Comparison of ENCODE assay signal across 11 cellular contexts in genomic region chr11:88507771-88508557, GRCh38.
DNase-seq lines count a peak whose midpoint lies in the region; ATAC-seq, FAIRE-seq and TF ChIP-seq lines count a peak whose summit lies in the region.
"Had no signal": no experiment of that assay in that cellular context is flagged by ENCODE, and none has a peak within 500 bp of the region (broad histone marks: within the 10 kb centered on the region; RNA-seq: fewer than 3 reads in every experiment).

No MANE protein-coding gene starts in this region.

- peaks cover 15% of the 10 kb centered on the region for H3K4me1 Mint-ChIP-seq in CD4-positive, alpha-beta T cell (ENCODE audit: low read depth)
- no peaks in the 10 kb centered on the region for H3K4me1 Mint-ChIP-seq in nephron progenitor cell

- no peaks in the 10 kb centered on the region for H3K9me3 Mint-ChIP-seq in CD4-positive, alpha-beta T cell
- H3K9me3 Mint-ChIP-seq in nephron progenitor cell: peaks cover 4% of the 10 kb centered on the region
- H3K9me3 Mint-ChIP-seq: activated naive CD4-positive, alpha-beta T cell treated with anti-CD3 and anti-CD28 coated beads, Interleukin-2, amount 50 U/mL, for 72 hours had no signal

- H3K56ac ChIP-seq in H1 (replicated peaks; ENCODE audit: insufficient read length, low read depth, low read length): no peak overlapping the region

- peak; percentile 42 for FAIRE-seq in H1 (lab: Jason Lieb, UNC)

- H3K23ac ChIP-seq in H1 (ENCODE audit: insufficient read length): no peak overlapping the region

- POLR2A ChIA-PET in CD4-positive, alpha-beta T cell (lab: Charles Lee): no interaction called here
- POLR2A ChIA-PET in H1 (lab: Charles Lee; ENCODE audit: partially characterized antibody): interaction anchor here (1.3 to 1.4 kb wide), 3 partner anchors 19 to 199 kb away, joined by 3 to 7 read pairs (median 3); no protein-coding TSS in a partner anchor

- no peak overlapping the region for H3K27ac ChIP-seq in CD4-positive, alpha-beta T cell (ENCODE audit: low read depth, low read length)
- H3K27ac ChIP-seq in HUES48 (ENCODE audit: low read depth, low read length): no peak overlapping the region
- H3K27ac ChIP-seq in H1 (ENCODE audit: low read depth, low read length): no peak overlapping the region

- no peak overlapping the region for H2BK5ac ChIP-seq in H1 (ENCODE audit: low read depth, low read length)

- no peaks in the 10 kb centered on the region for H4K20me1 ChIP-seq in H1 (replicated peaks in 1 of 2; ENCODE audit: control insufficient read depth in 1 of 2, insufficient read depth in 2 of 2, low read length in 2 of 2)

- H3K9me3 ChIP-seq in CD4-positive, alpha-beta T cell (ENCODE audit: control insufficient read depth, low read length): no peaks in the 10 kb centered on the region
- H3K9me3 ChIP-seq in HUES48 (ENCODE audit: control insufficient read depth, insufficient read depth, low read length): no peaks in the 10 kb centered on the region
- no peaks in the 10 kb centered on the region for H3K9me3 ChIP-seq in H1 (ENCODE audit: insufficient read depth in 2 of 2, low read depth in 1 of 2, low read length in 1 of 2)

- H2BK12ac ChIP-seq in H1 (ENCODE audit: low read depth, low read length): peak overlapping the region; percentile 44; the same call in 1 of the 2 replicates

- no peak overlapping the region for H3K27ac Mint-ChIP-seq in CD4-positive, alpha-beta T cell
- H3K27ac Mint-ChIP-seq in nephron progenitor cell: no peak overlapping the region
- H3K27ac Mint-ChIP-seq: activated naive CD4-positive, alpha-beta T cell treated with anti-CD3 and anti-CD28 coated beads, Interleukin-2, amount 50 U/mL, for 72 hours had no signal

- H2BK120ac ChIP-seq in H1 (replicated peaks; ENCODE audit: low read depth, low read length): no peak overlapping the region

- H4K8ac ChIP-seq in H1 (ENCODE audit: extremely low read depth, insufficient read depth, low read length): peak overlapping the region; percentile 93

- no peak overlapping the region for H4K5ac ChIP-seq in H1 (ENCODE audit: insufficient read length, low read depth, low read length)

- CTCF ChIA-PET in CD4-positive, alpha-beta T cell (lab: Charles Lee): no interaction called here
- CTCF ChIA-PET in H1 (lab: Charles Lee; ENCODE audit: partially characterized antibody): interaction anchor here (0.8 to 2.0 kb wide), 4 partner anchors 18 to 37 kb away, joined by 3 to 6 read pairs (median 3); no protein-coding TSS in a partner anchor

- H3K4me2 ChIP-seq in H1 (ENCODE audit: insufficient read depth in 1 of 2, low read depth in 2 of 2, low read length in 2 of 2): peak overlapping the region; percentile 80 to 96

- H3K9ac ChIP-seq in HUES48 (ENCODE audit: low read depth, low read length) (0 out of 2 replicates have a peak overlapping the region, but pooled peaks have one; percentile 52), H1 (replicated peaks in 1 of 4; ENCODE audit: extremely low read depth in 1 of 4, low read depth in 3 of 4, low read length in 3 of 4) (peak overlapping the region in 1 of 4 experiments; percentile 52; a peak in 2 of 7 replicates)

- TF ChIP-seq RAD21 in H1 (IDR thresholded peaks at IDR 0.05 in 1 of 2, conservative IDR thresholded peaks at IDR 0.05 in 1 of 2; ENCODE audit: low read depth in 2 of 2, low read length in 2 of 2): no peak

- H2BK15ac ChIP-seq in H1 (ENCODE audit: low read length): no peak overlapping the region

- no peaks in the 10 kb centered on the region for H3K36me3 ChIP-seq in HUES48 (ENCODE audit: control insufficient read depth, insufficient read depth, low read length)
- no peaks in the 10 kb centered on the region for H3K36me3 ChIP-seq in H1 (ENCODE audit: control insufficient read depth in 2 of 4, insufficient read depth in 4 of 4, low read length in 3 of 4)

- H3K23me2 ChIP-seq in H1 (ENCODE audit: low read depth, low read length): peaks cover 9% of the 10 kb centered on the region; the same call in 1 of the 2 replicates

- no peak for ATAC-seq in CD4-positive, alpha-beta T cell (ENCODE audit: poor library complexity)

- H2AFZ ChIP-seq in H1 (ENCODE audit: low read length): peak overlapping the region; percentile 17; the same call in 1 of the 2 replicates

- H3K79me2 ChIP-seq in H1 (ENCODE audit: control insufficient read depth in 1 of 2, insufficient read depth in 2 of 2, low read length in 2 of 2): no peaks in the 10 kb centered on the region

- H3K14ac ChIP-seq in H1 (ENCODE audit: insufficient read length): no peak overlapping the region

- H3K4me1 ChIP-seq in HUES48 (ENCODE audit: control insufficient read depth, insufficient read depth, low read length) (peaks cover 40% of the 10 kb centered on the region), H1 (replicated peaks in 1 of 4; ENCODE audit: control insufficient read depth in 3 of 4, insufficient read depth in 4 of 4, low read length in 3 of 4) (peaks cover 0 to 6% (median 2%) of the 10 kb centered on the region in 4 experiments; a peak in 5 of 7 replicates)

- H3K36me3 Mint-ChIP-seq in CD4-positive, alpha-beta T cell (ENCODE audit: low read depth): no peaks in the 10 kb centered on the region
- no peaks in the 10 kb centered on the region for H3K36me3 Mint-ChIP-seq in nephron progenitor cell (ENCODE audit: low read depth)

- H4K91ac ChIP-seq in H1 (replicated peaks; ENCODE audit: insufficient read length, low read length): peak overlapping the region; percentile 20

- no peak overlapping the region for H3K4ac ChIP-seq in H1 (replicated peaks; ENCODE audit: insufficient read length, low read depth, low read length)

- H3K27me3 ChIP-seq in CD4-positive, alpha-beta T cell (ENCODE audit: control insufficient read depth, insufficient read depth, low read length): peaks cover 57% of the 10 kb centered on the region
- peaks cover 41% of the 10 kb centered on the region for H3K27me3 ChIP-seq in HUES48 (ENCODE audit: control insufficient read depth, insufficient read depth, low read length)
- H3K27me3 ChIP-seq in H1 (replicated peaks in 1 of 4; ENCODE audit: control insufficient read depth in 3 of 4, extremely low read depth in 1 of 4, insufficient read depth in 3 of 4, low read length in 3 of 4): peaks cover 0 to 35% (median 18%) of the 10 kb centered on the region in 4 experiments; a peak in 6 of 7 replicates

- H3K27me3 Mint-ChIP-seq in CD4-positive, alpha-beta T cell: peaks cover 68% of the 10 kb centered on the region
- H3K27me3 Mint-ChIP-seq in nephron progenitor cell (ENCODE audit: low read depth, poor library complexity): peaks cover 56% of the 10 kb centered on the region

- H3K4me3 Mint-ChIP-seq in CD4-positive, alpha-beta T cell: peak overlapping the region; percentile 83
- peak overlapping the region; percentile 81 for H3K4me3 Mint-ChIP-seq in nephron progenitor cell

- H3K79me1 ChIP-seq in H1 (ENCODE audit: low read depth, low read length): no peaks in the 10 kb centered on the region

- TF ChIP-seq POLR2A in H1 (IDR thresholded peaks at IDR 0.05; ENCODE audit: control extremely low read depth in 1 of 2, low read depth in 2 of 2, low read length in 2 of 2): no peak

- H3K4me3 ChIP-seq in HUES48 (ENCODE audit: low read depth, low read length): peak overlapping the region; percentile 73
- peak overlapping the region; percentile 37 to 67 (median 54) for H3K4me3 ChIP-seq in H1 (ENCODE audit: extremely low read depth in 1 of 4, insufficient read depth in 2 of 4, low read depth in 3 of 4, low read length in 4 of 4)

- H2BK20ac ChIP-seq in H1 (ENCODE audit: low read length): no peak overlapping the region

- no peak overlapping the region for H2AK5ac ChIP-seq in H1 (ENCODE audit: low read depth, low read length)

- WGBS in H1 (ENCODE audit: extremely low coverage in 1 of 2, insufficient coverage in 1 of 2, insufficient read length in 1 of 2, insufficient replicate concordance in 2 of 2, low coverage in 1 of 2, low lambda C conversion rate in 2 of 2, missing lambda C conversion rate in 1 of 2), 2 experiments: 29% methylated on average over 19 of the region's 19 CpGs; no CpG with 5 or more reads in 1 of the 2 experiments

- TF ChIP-seq EP300 in H1 (IDR thresholded peaks at IDR 0.05; ENCODE audit: borderline replicate concordance in 1 of 2, low read depth in 2 of 2, low read length in 2 of 2): no peak

- DNase-seq in CD4-positive, alpha-beta T cell: no peak
- DNase-seq in H1 (ENCODE audit: low read depth in 1 of 2, low spot score in 2 of 2) (no peak), nephron progenitor cell (no peak), DMS153 treated with DMSO at 0.1 percent for 48 hours (lab: John Stamatoyannopoulos, UW; ENCODE audit: unreplicated experiment) (no peak), SW 1271 (lab: John Stamatoyannopoulos, UW) (no peak), amygdala (lab: John Stamatoyannopoulos, UW) (no peak)
- no peak for DNase-seq in activated effector memory CD4-positive, alpha-beta T cell treated with anti-CD3 and anti-CD28 coated beads, Interleukin-2, amount 50 U/mL, for 16 hours
- DNase-seq: DMS 273 treated with DMSO at 0.1 percent for 48 hours, NCI-H226 had no signal

- TF ChIP-seq CTCF in CD4-positive, alpha-beta T cell (IDR thresholded peaks at IDR 0.05): no peak
- TF ChIP-seq CTCF in H1 (IDR thresholded peaks at IDR 0.05; ENCODE audit: control extremely low read depth in 1 of 3, insufficient read depth in 1 of 3, low read depth in 1 of 3, low read length in 3 of 3): no peak
- no peak for TF ChIP-seq CTCF in nephron progenitor cell (IDR thresholded peaks at IDR 0.05)

- intact Hi-C loops in CD4-positive, alpha-beta T cell (cut with DNase I, micrococcal nuclease): no loop called here

- peak overlapping the region; percentile 73; the same call in 1 of the 2 replicates for H3K18ac ChIP-seq in H1 (ENCODE audit: extremely low read depth, low read length)

TF ChIP-seq in H1, 55 proteins besides CTCF, POLR2A, EP300 and RAD21:
- peak; percentile 88 for TF ChIP-seq MAX (IDR thresholded peaks at IDR 0.05)
- no peak for TF ChIP-seq CEBPB (IDR thresholded peaks at IDR 0.05; ENCODE audit: low read depth, low read length)
